20 cellular contexts compared by ENCODE assay signal in the genomic region with DNA sequence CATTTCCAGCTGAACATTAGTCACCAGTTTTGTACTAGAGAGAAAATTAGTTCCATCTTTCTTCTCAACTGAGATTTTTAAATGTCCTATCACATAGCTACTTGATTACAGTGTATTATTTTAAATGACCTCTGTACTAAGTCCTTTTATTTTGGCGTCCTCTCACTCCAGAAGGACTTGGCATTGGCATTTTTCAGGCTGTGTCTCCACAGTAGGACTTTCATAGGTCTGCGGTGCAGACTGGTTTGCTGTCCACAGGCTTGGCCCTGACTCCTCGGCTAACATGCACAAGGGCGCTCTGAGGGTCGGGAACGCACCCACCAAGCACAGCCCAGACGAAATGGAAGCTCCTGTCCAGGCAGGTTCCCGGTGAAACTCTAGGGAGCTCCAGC. TPM values are rescaled to one million over a fixed set of nuclear protein-coding genes. Genes with fewer than 3 reads are reported as not detected.
A peak's percentile ranks its signal among the peaks of the same experiment; 100 is the strongest.
DNase-seq lines count a peak whose midpoint lies in the region; ATAC-seq and TF ChIP-seq lines count a peak whose summit lies in the region.
"Had no signal": no experiment of that assay in that cellular context is flagged by ENCODE, and none has a peak within 500 bp of the region (broad histone marks: within the 10 kb centered on the region; RNA-seq: fewer than 3 reads in every experiment).

No MANE protein-coding gene starts in this region.

- H3K4me3 ChIP-seq in left ventricle myocardium inferior (no peak overlapping the region), neuronal stem cell (ENCODE audit: low read length in 2 of 2) (no peak overlapping the region)
- H3K4me3 ChIP-seq: A549, GM23338 had no signal

- no peak overlapping the region for H3K4me3 Mint-ChIP-seq in stimulated activated effector memory CD8-positive, alpha-beta T cell treated with anti-CD3 and anti-CD28 coated beads, Interleukin-12 subunit alpha, Interleukin-12 subunit beta, amount 100 ng/mL, for 72 hours
- H3K4me3 Mint-ChIP-seq: CD4-positive, alpha-beta T cell; GM23338 had no signal

- no peaks in the 10 kb centered on the region for H3K27me3 ChIP-seq in left ventricle myocardium inferior (ENCODE audit: low read depth)
- H3K27me3 ChIP-seq in neuronal stem cell (ENCODE audit: control insufficient read depth in 3 of 3, insufficient read depth in 3 of 3, low read depth in 1 of 3, low read length in 3 of 3), result peaks cover 0 to 14% (median 5%) of the 10 kb centered on the region in 3 experiments

- DNase-seq in Right ventricle myocardium inferior (ENCODE audit: missing footprints) (no peak), cardiac septum (ENCODE audit: low spot score) (no peak), left ventricle myocardium inferior (no peak), neuronal stem cell (ENCODE audit: low spot score) (no peak), ecto neural progenitor cell (ENCODE audit: low spot score) (no peak)
- DNase-seq in stimulated activated CD4-positive, alpha-beta T cell treated with anti-CD3 and anti-CD28 coated beads, Interleukin-12 subunit alpha, Interleukin-12 subunit beta, amount 100 ng/mL, for 4 hours, result no peak
- no peak for DNase-seq in stimulated activated effector memory CD8-positive, alpha-beta T cell treated with anti-CD3 and anti-CD28 coated beads, Interleukin-12 subunit alpha, Interleukin-12 subunit beta, amount 100 ng/mL, for 72 hours (ENCODE audit: low spot score in 2 of 2)
- DNase-seq: AML-193; Caco-2; CD4-positive, alpha-beta T cell; DMS153; DMS79; GDM1; HCEC 1CT had no signal

- H2BK12ac ChIP-seq in neuronal stem cell (ENCODE audit: low read length), result no peak overlapping the region

- H3K23ac ChIP-seq in neuronal stem cell (ENCODE audit: low read depth, low read length, poor library complexity), result no peak overlapping the region

- no peak overlapping the region for H2BK120ac ChIP-seq in neuronal stem cell (ENCODE audit: low read depth, low read length)

- H3K18ac ChIP-seq in neuronal stem cell (ENCODE audit: low read length), result peak overlapping the region; percentile 69

- H3K36me3 ChIP-seq in left ventricle myocardium inferior (no peaks in the 10 kb centered on the region), neuronal stem cell (replicated peaks in 1 of 2; ENCODE audit: control insufficient read depth in 2 of 2, insufficient read depth in 2 of 2, low read length in 2 of 2) (no peaks in the 10 kb centered on the region)

- no peak overlapping the region for H2AFZ ChIP-seq in neuronal stem cell (ENCODE audit: low read length)
- H2AFZ ChIP-seq: GM23338 had no signal

- H3K4me1 ChIP-seq in left ventricle myocardium inferior (peaks cover 76% of the 10 kb centered on the region), neuronal stem cell (ENCODE audit: control insufficient read depth in 2 of 2, insufficient read depth in 1 of 2, low read depth in 1 of 2, low read length in 2 of 2) (peaks cover 0 to 3% of the 10 kb centered on the region in 2 donors)

- no peaks in the 10 kb centered on the region for H3K9me3 ChIP-seq in left ventricle myocardium inferior (replicated peaks)
- no peaks in the 10 kb centered on the region for H3K9me3 ChIP-seq in neuronal stem cell (replicated peaks in 1 of 2; ENCODE audit: control insufficient read depth in 2 of 2, insufficient read depth in 1 of 2, low read depth in 1 of 2, low read length in 2 of 2)
- H3K9me3 ChIP-seq: A549, Caco-2 had no signal

- no peak overlapping the region for H2BK15ac ChIP-seq in neuronal stem cell (ENCODE audit: low read length)

- intact Hi-C loops in Right ventricle myocardium inferior (cut with DNase I), result no loop called here
- intact Hi-C loops in cardiac septum (cut with DNase I), result loop anchor here (1.0 kb wide), 1 partner anchor 10 kb away; no protein-coding TSS in a partner anchor
- intact Hi-C loops in left ventricle myocardium inferior (cut with micrococcal nuclease), result no loop called here

- no peak overlapping the region for H2BK5ac ChIP-seq in neuronal stem cell (ENCODE audit: low read length)

- no peaks in the 10 kb centered on the region for H3K9me3 Mint-ChIP-seq in stimulated activated effector memory CD8-positive, alpha-beta T cell treated with anti-CD3 and anti-CD28 coated beads, Interleukin-12 subunit alpha, Interleukin-12 subunit beta, amount 100 ng/mL, for 72 hours
- H3K9me3 Mint-ChIP-seq: CD4-positive, alpha-beta T cell; GM23338 had no signal

- no peaks in the 10 kb centered on the region for H3K36me3 Mint-ChIP-seq in stimulated activated effector memory CD8-positive, alpha-beta T cell treated with anti-CD3 and anti-CD28 coated beads, Interleukin-12 subunit alpha, Interleukin-12 subunit beta, amount 100 ng/mL, for 72 hours

- ATAC-seq in Right ventricle myocardium inferior, result peak; percentile 53
- no peak for ATAC-seq in stimulated activated effector memory CD8-positive, alpha-beta T cell treated with anti-CD3 and anti-CD28 coated beads, Interleukin-12 subunit alpha, Interleukin-12 subunit beta, amount 100 ng/mL, for 72 hours
- ATAC-seq: A549, GM23338 had no signal

- no CpG with 5 or more reads among the region's 8 CpGs for WGBS in neuronal stem cell (ENCODE audit: extremely low coverage in 2 of 2, insufficient read length in 2 of 2, insufficient replicate concordance in 1 of 2), 2 donors

- no peak overlapping the region for H4K8ac ChIP-seq in neuronal stem cell (ENCODE audit: low read depth, low read length)

- no peaks in the 10 kb centered on the region for H3K4me1 Mint-ChIP-seq in stimulated activated effector memory CD8-positive, alpha-beta T cell treated with anti-CD3 and anti-CD28 coated beads, Interleukin-12 subunit alpha, Interleukin-12 subunit beta, amount 100 ng/mL, for 72 hours

- no peaks in the 10 kb centered on the region for H3K79me1 ChIP-seq in neuronal stem cell (ENCODE audit: low read depth, low read length)

- H3K27ac ChIP-seq in left ventricle myocardium inferior (replicated peaks) (peak overlapping the region; percentile 89), neuronal stem cell (replicated peaks; ENCODE audit: low read length) (no peak overlapping the region)
- H3K27ac ChIP-seq: 22Rv1, A549, C4-2B had no signal

- no peak overlapping the region for H3K14ac ChIP-seq in neuronal stem cell (ENCODE audit: low read length)

- H3K27ac Mint-ChIP-seq in stimulated activated effector memory CD8-positive, alpha-beta T cell treated with anti-CD3 and anti-CD28 coated beads, Interleukin-12 subunit alpha, Interleukin-12 subunit beta, amount 100 ng/mL, for 72 hours, result no peak overlapping the region
- H3K27ac Mint-ChIP-seq: CD4-positive, alpha-beta T cell had no signal

- TF ChIP-seq CTCF in left ventricle myocardium inferior (IDR thresholded peaks at IDR 0.05; ENCODE audit: borderline replicate concordance), result no peak

- no peak overlapping the region for H2AK5ac ChIP-seq in neuronal stem cell (ENCODE audit: low read depth, low read length)

- H3K4ac ChIP-seq in neuronal stem cell (ENCODE audit: low read length), result no peak overlapping the region

- H4K91ac ChIP-seq in neuronal stem cell (ENCODE audit: low read depth, low read length, poor library complexity), result no peak overlapping the region

- H3K9ac ChIP-seq in neuronal stem cell (ENCODE audit: low read depth, low read length, poor library complexity), result no peak overlapping the region

- no peak overlapping the region for H3K4me2 ChIP-seq in neuronal stem cell (ENCODE audit: insufficient read depth, low read length, poor library complexity, severe bottlenecking)
- H3K4me2 ChIP-seq: A549, GM23338 had no signal

RNA-seq across cellular contexts. Expression of a gene that starts 6.5 kb away (rescaled TPM):
- total RNA-seq in Right ventricle myocardium inferior (17.4 TPM), cardiac septum (51.1 TPM), left ventricle myocardium inferior (13.8 TPM)
- polyA plus RNA-seq in neuronal stem cell (2013, experiment 1 of 2), result 0.52 TPM
- polyA plus RNA-seq in neuronal stem cell (2013, experiment 2 of 2), result 1.0 TPM

RNA-seq across cellular contexts. Expression of a gene that starts 20.6 kb away (rescaled TPM):
- total RNA-seq in Right ventricle myocardium inferior (not detected), cardiac septum (not detected), left ventricle myocardium inferior (not detected)
- not detected for polyA plus RNA-seq in neuronal stem cell (2013, experiment 1 of 2)
- not detected for polyA plus RNA-seq in neuronal stem cell (2013, experiment 2 of 2)
- total RNA-seq: CD4-positive, alpha-beta T cell; Daoy; GM23338 had no signal
- polyA plus RNA-seq: BJ, GM23338 had no signal
